In genomic region chr12:50400104-50400637, GRCh38 we compare ENCODE assay signal across 8 cellular contexts. TPM values are rescaled to one million over a fixed set of nuclear protein-coding genes. Genes with fewer than 3 reads are reported as not detected.
DNase-seq lines count a peak whose midpoint lies in the region; ATAC-seq and TF ChIP-seq lines count a peak whose summit lies in the region.

No MANE protein-coding gene starts in this region.

- H3K23ac ChIP-seq in IMR-90 (ENCODE audit: low read depth, low read length) = peak overlapping the region; percentile 97

- H3K27me3 ChIP-seq in IMR-90 (ENCODE audit: control insufficient read depth, insufficient read depth, low read length) = no peaks in the 10 kb centered on the region

- H3K14ac ChIP-seq in IMR-90 (replicated peaks; ENCODE audit: low read depth, low read length) = peak overlapping the region; percentile 96

- H3K36me3 Mint-ChIP-seq in activated naive CD8-positive, alpha-beta T cell = peaks cover 2% of the 10 kb centered on the region
- no peaks in the 10 kb centered on the region for H3K36me3 Mint-ChIP-seq in type B pancreatic cell

- peak overlapping the region; percentile 81 for H3K4me3 ChIP-seq in IMR-90 (ENCODE audit: insufficient read depth, low read depth, low read length)

- H3K4ac ChIP-seq in IMR-90 (ENCODE audit: low read depth, low read length) = peak overlapping the region; percentile 91

- no peak for TF ChIP-seq RAD21 in IMR-90 (IDR thresholded peaks at IDR 0.05; ENCODE audit: low read length)

- H3K9me3 Mint-ChIP-seq in activated naive CD8-positive, alpha-beta T cell (ENCODE audit: low read depth) = no peaks in the 10 kb centered on the region
- H3K9me3 Mint-ChIP-seq in type B pancreatic cell = no peaks in the 10 kb centered on the region

- H2AFZ ChIP-seq in IMR-90 (replicated peaks; ENCODE audit: low read length, poor library complexity) = peak overlapping the region; percentile 56

- BruUV-seq in IMR-90 (replicated peaks; lab: Mats Ljungman, UMichigan) = no TSS peak

- peak overlapping the region; percentile 81 for H3K4me2 ChIP-seq in IMR-90 (ENCODE audit: low read depth, low read length)

- in situ Hi-C loops in IMR-90 (cut with MboI; ENCODE audit: low sequenced_read_pairs) = no loop called here

- H3K18ac ChIP-seq in IMR-90 (ENCODE audit: low read depth, low read length) = peak overlapping the region; percentile 78

- H2AK5ac ChIP-seq in IMR-90 (ENCODE audit: low read depth, low read length) = peak overlapping the region; percentile 3; the same call in 1 of the 2 replicates

- peaks cover 29% of the 10 kb centered on the region for H3K4me1 Mint-ChIP-seq in activated naive CD8-positive, alpha-beta T cell (ENCODE audit: low read depth)
- H3K4me1 Mint-ChIP-seq in type B pancreatic cell (ENCODE audit: unreplicated experiment) = peaks cover 15% of the 10 kb centered on the region

- TF ChIP-seq CTCF in IMR-90 (conservative IDR thresholded peaks at IDR 0.05; ENCODE audit: low read depth, low read length) = no peak
- TF ChIP-seq CTCF in type B pancreatic cell (conservative IDR thresholded peaks at IDR 0.05) = no peak

- peak overlapping the region; percentile 87 for H4K5ac ChIP-seq in IMR-90 (ENCODE audit: low read depth, low read length)

- H3K4me3 Mint-ChIP-seq in activated naive CD8-positive, alpha-beta T cell = peak overlapping the region; percentile 99
- peak overlapping the region; percentile 99 for H3K4me3 Mint-ChIP-seq in type B pancreatic cell

- intact Hi-C loops in IMR-90 (cut with micrococcal nuclease) = loop anchor here (5.0 kb wide), 1 partner anchor 178 kb away; no protein-coding TSS in a partner anchor

- peak overlapping the region; percentile 78 for H3K27ac ChIP-seq in IMR-90 (ENCODE audit: insufficient read depth, low read length)

- peak overlapping the region; percentile 78; the same call in 2 of the 3 replicates for H2BK15ac ChIP-seq in IMR-90 (ENCODE audit: low read depth, low read length)

- H3K79me1 ChIP-seq in IMR-90 (ENCODE audit: low read depth in 1 of 2, low read length in 2 of 2) = peaks cover 0 to 18% of the 10 kb centered on the region in 2 experiments; a peak in 3 of 4 replicates

- H3K9me3 ChIP-seq in ES-I3 (ENCODE audit: control insufficient read depth, insufficient read depth, low read length) (no peaks in the 10 kb centered on the region), IMR-90 (ENCODE audit: control insufficient read depth, insufficient read depth, low read length) (no peaks in the 10 kb centered on the region)

- H2BK120ac ChIP-seq in IMR-90 (ENCODE audit: low read depth, low read length) = peak overlapping the region; percentile 77

- peak overlapping the region; percentile 96 for H3K27ac Mint-ChIP-seq in activated naive CD8-positive, alpha-beta T cell
- peak overlapping the region; percentile 96 for H3K27ac Mint-ChIP-seq in type B pancreatic cell

- peak overlapping the region; percentile 80; the same call in 1 of the 2 replicates for H2BK20ac ChIP-seq in IMR-90 (ENCODE audit: low read depth, low read length)

- peaks cover 26% of the 10 kb centered on the region; the same call in 1 of the 2 replicates for H4K20me1 ChIP-seq in IMR-90 (ENCODE audit: insufficient read depth, low read length)

- POLR2A ChIA-PET in IMR-90 (lab: Charles Lee; ENCODE audit: unreplicated experiment) = no interaction called here

- CTCF ChIA-PET in IMR-90 (lab: Yijun Ruan, JAX) = no interaction called here

- no peak overlapping the region for H2AK9ac ChIP-seq in IMR-90 (replicated peaks; ENCODE audit: low read depth, low read length, poor library complexity)

- peak overlapping the region; percentile 95 to 99 for H4K8ac ChIP-seq in IMR-90 (ENCODE audit: low read depth in 2 of 2, low read length in 2 of 2)

- no peak for TF ChIP-seq POLR2A in IMR-90 (IDR thresholded peaks at IDR 0.05; ENCODE audit: low read depth, low read length)

- DNase-seq in IMR-90 (no peak), left kidney (ENCODE audit: low read depth, low spot score) (peak; percentile 54), type B pancreatic cell (ENCODE audit: extremely low spot score, unreplicated experiment) (no peak), NCI-H510A (lab: John Stamatoyannopoulos, UW) (no peak), cerebellum (ENCODE audit: low spot score) (no peak)

- H3K36me3 ChIP-seq in ES-I3 (ENCODE audit: insufficient read depth, low read length) (no peaks in the 10 kb centered on the region; the same call in 1 of the 2 replicates), IMR-90 (ENCODE audit: control insufficient read depth, insufficient read depth, low read length) (no peaks in the 10 kb centered on the region)

- ATAC-seq in IMR-90 (ENCODE audit: low read depth) (peak; percentile 5; the same call in 1 of the 2 replicates), GM19324 (IDR thresholded peaks at IDR 0.05; ENCODE audit: low FRiP score, unreplicated experiment) (no peak)

- dilution Hi-C loops in IMR-90 (cut with HindIII; ENCODE audit: low sequenced_read_pairs, unreplicated experiment) = no loop called here

- 80% methylated on average over 1 of the region's 8 CpGs; no CpG with 5 or more reads in 1 of the 2 experiments for WGBS in IMR-90 (ENCODE audit: extremely low coverage in 2 of 2, insufficient read length in 1 of 2), 2 experiments

- peak overlapping the region; percentile 92 for H2BK5ac ChIP-seq in IMR-90 (ENCODE audit: low read depth, low read length, poor library complexity, severe bottlenecking)

- H3K9ac ChIP-seq in ES-I3 (ENCODE audit: low read depth, low read length) = peak overlapping the region; percentile 99
- peak overlapping the region; percentile 90 for H3K9ac ChIP-seq in IMR-90 (ENCODE audit: low read depth, low read length)

- peaks cover 7% of the 10 kb centered on the region for H3K27me3 Mint-ChIP-seq in activated naive CD8-positive, alpha-beta T cell
- H3K27me3 Mint-ChIP-seq in type B pancreatic cell = no peaks in the 10 kb centered on the region

- H3K4me1 ChIP-seq in ES-I3 (ENCODE audit: insufficient read depth, low read length) (0 out of 2 replicates have a peak, but pooled peaks cover 8% of the 10 kb centered on the region), IMR-90 (ENCODE audit: control insufficient read depth, insufficient read depth, low read length) (peaks cover 3% of the 10 kb centered on the region)

- peak overlapping the region; percentile 90 for H4K91ac ChIP-seq in IMR-90 (ENCODE audit: insufficient read depth, low read depth, low read length)

- H3K9me1 ChIP-seq in IMR-90 (ENCODE audit: insufficient read depth, low read length) = peaks cover 2% of the 10 kb centered on the region; the same call in 1 of the 2 replicates

- H3K56ac ChIP-seq in IMR-90 (ENCODE audit: extremely low read depth, insufficient read depth, low read length) = peak overlapping the region; percentile 89

TF ChIP-seq in IMR-90, 13 proteins besides CTCF, POLR2A, EP300 and RAD21:
- no peak for TF ChIP-seq CHD1 (IDR thresholded peaks at IDR 0.05; ENCODE audit: low read depth, low read length)
- no peak for TF ChIP-seq MAZ (IDR thresholded peaks at IDR 0.05; ENCODE audit: borderline replicate concordance, low read depth, low read length)
- TF ChIP-seq RCOR1 (IDR thresholded peaks at IDR 0.05; ENCODE audit: insufficient replicate concordance, low read length) = no peak
- no peak for TF ChIP-seq USF2 (IDR thresholded peaks at IDR 0.05; ENCODE audit: low read depth, low read length)
- TF ChIP-seq MXI1 (IDR thresholded peaks at IDR 0.05; ENCODE audit: borderline replicate concordance, low read depth, low read length) = no peak
- TF ChIP-seq MAFK (IDR thresholded peaks at IDR 0.05; ENCODE audit: low read depth, low read length) = no peak
- no peak for TF ChIP-seq FOS (IDR thresholded peaks at IDR 0.05; ENCODE audit: low read depth, low read length)
- TF ChIP-seq SMC3 (IDR thresholded peaks at IDR 0.05; ENCODE audit: low read depth, low read length) = no peak
- no peak for TF ChIP-seq ELK1 (IDR thresholded peaks at IDR 0.05; ENCODE audit: borderline replicate concordance, low read depth, low read length)
- TF ChIP-seq BHLHE40 (IDR thresholded peaks at IDR 0.05; ENCODE audit: low read depth, low read length) = no peak
- no peak for TF ChIP-seq NFE2L2 (IDR thresholded peaks at IDR 0.05; ENCODE audit: low read depth, low read length)
- TF ChIP-seq RFX5 (IDR thresholded peaks at IDR 0.05; ENCODE audit: low read depth, low read length) = no peak
- TF ChIP-seq CEBPB (IDR thresholded peaks at IDR 0.05; ENCODE audit: low read depth, low read length) = no peak

RNA-seq across cellular contexts. Expression of gene LARP4, which starts 0.5 kb away (rescaled TPM):
- total RNA-seq in IMR-90 (2012; rRNA removed) (41.7 and 42.5 TPM in 2 replicates), type B pancreatic cell (ENCODE audit: low replicate concordance) (50.5 and 55.3 TPM in 2 replicates), cerebellum (45.8 TPM)
- polyA plus RNA-seq in IMR-90 (2012; rRNA removed) = 8.9 and 11.3 TPM in 2 replicates
- polyA plus RNA-seq in IMR-90 (2012; cell fraction: cytosol; rRNA removed) = 2.5 and 3.1 TPM in 2 replicates
- polyA plus RNA-seq in IMR-90 (2012; cell fraction: nucleus; rRNA removed; ENCODE audit: low replicate concordance) = 1.9 and 13.0 TPM in 2 replicates

RNA-seq across cellular contexts. Expression of gene FAM186A, which starts 3.8 kb away (rescaled TPM):
- total RNA-seq in IMR-90 (2012; rRNA removed) (not detected in 2 replicates), type B pancreatic cell (ENCODE audit: low replicate concordance) (not detected in 2 replicates), cerebellum (not detected)
- not detected in 2 replicates for polyA plus RNA-seq in IMR-90 (2012; rRNA removed)
- not detected in 2 replicates for polyA plus RNA-seq in IMR-90 (2012; cell fraction: cytosol; rRNA removed)
- polyA plus RNA-seq in IMR-90 (2012; cell fraction: nucleus; rRNA removed; ENCODE audit: low replicate concordance) = not detected in 2 replicates
